In genomic region chr3:194675081-194675640, GRCh38 we compare ENCODE assay signal across 10 cellular contexts.
DNase-seq lines count a peak whose midpoint lies in the region; ATAC-seq and TF ChIP-seq lines count a peak whose summit lies in the region.
"Had no signal": no experiment of that assay in that cellular context is flagged by ENCODE, and none has a peak within 500 bp of the region (broad histone marks: within the 10 kb centered on the region; RNA-seq: fewer than 3 reads in every experiment).

No MANE protein-coding gene starts in this region.

- H3K4me3 ChIP-seq in epithelial cell of esophagus (ENCODE audit: low read length), result no peak overlapping the region

- in situ Hi-C loops in KBM-7 (cut with MboI; ENCODE audit: low pct_unique_long_range_greater_than_20kb, low sequenced_read_pairs), result loop anchor here (25.0 kb wide), 2 partner anchors 437 to 862 kb away; partner anchors contain the start of gene PPP1R2

- no peak for TF ChIP-seq CTCF in epithelial cell of esophagus (IDR thresholded peaks at IDR 0.05; ENCODE audit: insufficient read depth, low read depth, low read length, missing control alignments)

- ATAC-seq in GM21367 (IDR thresholded peaks at IDR 0.05; ENCODE audit: unreplicated experiment), result no peak

- DNase-seq in KBM-7 (peak; percentile 31), epithelial cell of esophagus (ENCODE audit: low read depth) (peak; percentile 47), NCI-H345 treated with DMSO at 0.1 percent for 48 hours (lab: John Stamatoyannopoulos, UW; ENCODE audit: unreplicated experiment) (no peak), NCI-H1436 (lab: John Stamatoyannopoulos, UW) (no peak)
- DNase-seq in activated CD8-positive, alpha-beta memory T cell treated with anti-CD3 and anti-CD28 coated beads for 48 hours (ENCODE audit: low read depth in 2 of 3, low spot score in 2 of 3), result peak; percentile 24 to 45 (median 42)
- peak in 2 of 3 experiments; percentile 34 to 46 for DNase-seq in stimulated activated CD4-positive, alpha-beta T cell treated with anti-CD3 and anti-CD28 coated beads, TNF-alpha, amount 100 ng/mL, for 4 hours (ENCODE audit: low read depth in 3 of 3)
- DNase-seq in effector CD8-positive, alpha-beta T cell (lab: John Stamatoyannopoulos, UW), result no peak
- DNase-seq: activated gamma-delta T cell treated with Interleukin-2 at 50 U/mL for 16 hours, NCI-H524 had no signal

Comparison
In these comparisons a context has a peak if more than half of its experiments do, and no peak if none do; other contexts are left out.
1. DNase-seq: peak in KBM-7 (single experiment), activated CD8-positive, alpha-beta memory T cell treated with anti-CD3 and anti-CD28 coated beads for 48 hours (3 of 3), epithelial cell of esophagus (single experiment) and stimulated activated CD4-positive, alpha-beta T cell treated with anti-CD3 and anti-CD28 coated beads, TNF-alpha, amount 100 ng/mL, for 4 hours (2 of 3); none in NCI-H345 treated with DMSO at 0.1 percent for 48 hours (single experiment), effector CD8-positive, alpha-beta T cell (single experiment) and NCI-H1436 (single experiment).